8 cellular contexts compared by ENCODE assay signal in genomic region chr20:21235713-21236445, GRCh38.
DNase-seq lines count a peak whose midpoint lies in the region; ATAC-seq, FAIRE-seq and TF ChIP-seq lines count a peak whose summit lies in the region.

No MANE protein-coding gene starts in this region.

- H3K4me2 ChIP-seq in GM23338 (peak overlapping the region; percentile 55; the same call in 1 of the 2 replicates), K562 (ENCODE audit: insufficient read depth, low read length) (no peak overlapping the region)

- H3K9ac ChIP-seq in K562 (ENCODE audit: insufficient read depth in 1 of 2, low read depth in 2 of 2, low read length in 2 of 2) (no peak overlapping the region), iPS-18a (ENCODE audit: low read length) (no peak overlapping the region)

- H3K4me3 ChIP-seq in CD8-positive, alpha-beta T cell (ENCODE audit: low read depth, low read length) = no peak overlapping the region
- 0 out of 2 replicates have a peak overlapping the region, but pooled peaks have one; percentile 8 for H3K4me3 ChIP-seq in GM23338
- no peak overlapping the region for H3K4me3 ChIP-seq in K562
- H3K4me3 ChIP-seq in iPS-18a (ENCODE audit: low read length) = peak overlapping the region; percentile 14
- no peak overlapping the region for H3K4me3 ChIP-seq in spleen

- POLR2A ChIA-PET in CD8-positive, alpha-beta T cell (lab: Charles Lee) = interaction anchor here (0.9 to 1.7 kb wide), 2 partner anchors 268 to 270 kb away, joined by 3 to 7 read pairs; no protein-coding TSS in a partner anchor
- POLR2A ChIA-PET in K562 (lab: Yijun Ruan, JAX) = interaction anchor here (0.7 to 1.2 kb wide), 2 partner anchors 273 to 282 kb away, joined by 3 read pairs; no protein-coding TSS in a partner anchor

- H2AFZ ChIP-seq in GM23338 = no peak overlapping the region
- no peak overlapping the region for H2AFZ ChIP-seq in K562 (ENCODE audit: low read depth, low read length)

- no peak for TF ChIP-seq EP300 in K562 (IDR thresholded peaks at IDR 0.05; ENCODE audit: low read length)

- peaks cover 7% of the 10 kb centered on the region; the same call in 1 of the 2 replicates for H3F3A ChIP-seq in GM23338 (replicated peaks; ENCODE audit: low read depth)

- peaks cover 4% of the 10 kb centered on the region for H3K4me1 Mint-ChIP-seq in CD8-positive, alpha-beta T cell (ENCODE audit: low read depth)
- peaks cover 27% of the 10 kb centered on the region for H3K4me1 Mint-ChIP-seq in GM23338

- H3K4me3 Mint-ChIP-seq in CD8-positive, alpha-beta T cell = no peak overlapping the region
- H3K4me3 Mint-ChIP-seq in GM23338 = peak overlapping the region; percentile 60; the same call in 2 of the 3 replicates

- BruUV-seq in K562 (replicated peaks; lab: Mats Ljungman, UMichigan) = no TSS peak

- 4% methylated on average over 11 of the region's 11 CpGs for WGBS in K562 (ENCODE audit: insufficient coverage, low coverage, missing lambda C conversion rate)
- WGBS in spleen, 5 donors = 9 to 13% (median 12%) methylated on average over 11 of the region's 11 CpGs

- H3K4me1 ChIP-seq in CD8-positive, alpha-beta T cell (ENCODE audit: insufficient read depth, low read length) = no peaks in the 10 kb centered on the region
- H3K4me1 ChIP-seq in GM23338 (ENCODE audit: insufficient read depth) = peaks cover 38% of the 10 kb centered on the region
- H3K4me1 ChIP-seq in K562 (replicated peaks in 1 of 2; ENCODE audit: control insufficient read depth in 2 of 2, insufficient read depth in 2 of 2, low read length in 2 of 2) = no peaks in the 10 kb centered on the region
- H3K4me1 ChIP-seq in iPS-18a (ENCODE audit: control insufficient read depth, low read depth, low read length) = peaks cover 32% of the 10 kb centered on the region
- peaks cover 0 to 10% (median 6%) of the 10 kb centered on the region in 6 donors for H3K4me1 ChIP-seq in spleen

- intact Hi-C loops in CD8-positive, alpha-beta T cell (cut with DNase I, micrococcal nuclease) = loop anchor here (1.0 to 10.0 kb wide), 7 partner anchors 119 to 381 kb away; no protein-coding TSS in a partner anchor
- intact Hi-C loops in K562 (cut with micrococcal nuclease) (loop anchor here (1.0 to 10.0 kb wide), 2 partner anchors 181 to 269 kb away; no protein-coding TSS in a partner anchor), spleen (cut with DNase I; ENCODE audit: low total_unique reads) (loop anchor here (5.0 kb wide), 1 partner anchor 266 kb away; no protein-coding TSS in a partner anchor)

- TF ChIP-seq POLR2A in K562 (conservative IDR thresholded peaks at IDR 0.05) = no peak
- TF ChIP-seq POLR2A in spleen (IDR thresholded peaks at IDR 0.05) = no peak

- CTCF ChIA-PET in CD8-positive, alpha-beta T cell (lab: Charles Lee) = interaction anchor here (0.6 to 9.0 kb wide), 52 partner anchors 9 to 399 kb away, joined by 3 to 205 read pairs (median 4); no protein-coding TSS in a partner anchor
- CTCF ChIA-PET in K562 (lab: Yijun Ruan, JAX; ENCODE audit: low intra/inter-chr PET ratio) = interaction anchor here (0.6 to 4.2 kb wide), 4 partner anchors 269 to 463 kb away, joined by 3 to 87 read pairs (median 6); no protein-coding TSS in a partner anchor

- peaks cover 49% of the 10 kb centered on the region for H3K36me3 Mint-ChIP-seq in CD8-positive, alpha-beta T cell
- peaks cover 4% of the 10 kb centered on the region for H3K36me3 Mint-ChIP-seq in GM23338 (ENCODE audit: low read depth)

- H3K27me3 ChIP-seq in CD8-positive, alpha-beta T cell (ENCODE audit: insufficient read depth, low read length) = no peaks in the 10 kb centered on the region
- H3K27me3 ChIP-seq in GM23338 (ENCODE audit: insufficient read depth) (no peaks in the 10 kb centered on the region), K562 (ENCODE audit: control insufficient read depth in 2 of 2, insufficient read depth in 2 of 2, low read length in 2 of 2) (no peaks in the 10 kb centered on the region), iPS-18a (ENCODE audit: control insufficient read depth, insufficient read depth, low read length) (no peaks in the 10 kb centered on the region), spleen (replicated peaks in 1 of 7) (no peaks in the 10 kb centered on the region)

- no peaks in the 10 kb centered on the region for H3K27me3 Mint-ChIP-seq in CD8-positive, alpha-beta T cell (ENCODE audit: low read depth)
- peaks cover 5% of the 10 kb centered on the region for H3K27me3 Mint-ChIP-seq in GM23338 (ENCODE audit: insufficient read depth, low read depth, poor library complexity)

- peak; percentile 68 for ATAC-seq in CD8-positive, alpha-beta T cell
- ATAC-seq in GM23338 (peak; percentile 81), K562 (peak; percentile 46; the same call in 2 of the 3 replicates), GM19452 (IDR thresholded peaks at IDR 0.05; ENCODE audit: unreplicated experiment) (no peak)

- H3K79me2 ChIP-seq in GM23338 (replicated peaks; ENCODE audit: insufficient read depth) = no peaks in the 10 kb centered on the region
- H3K79me2 ChIP-seq in K562 (ENCODE audit: control insufficient read depth, insufficient read depth, low read length) = no peaks in the 10 kb centered on the region

- H3K9me1 ChIP-seq in K562 (ENCODE audit: control insufficient read depth, insufficient read depth, low read length) = no peaks in the 10 kb centered on the region

- TF ChIP-seq RAD21 in K562 (CRISPR knock-in tag; conservative IDR thresholded peaks at IDR 0.05 in 1 of 2, IDR thresholded peaks at IDR 0.05 in 1 of 2) = peak; percentile 62 to 67

- no peaks in the 10 kb centered on the region for H3K9me3 ChIP-seq in CD8-positive, alpha-beta T cell (ENCODE audit: low read length)
- H3K9me3 ChIP-seq in K562 (replicated peaks; ENCODE audit: control insufficient read depth, insufficient read depth, low read depth, low read length) (no peaks in the 10 kb centered on the region), iPS-18a (ENCODE audit: control insufficient read depth, low read depth, low read length) (no peaks in the 10 kb centered on the region), spleen (no peaks in the 10 kb centered on the region)

- peak; percentile 69 for FAIRE-seq in TTC549 (lab: Jason Lieb, UNC)
- FAIRE-seq in K562 (lab: Jason Lieb, UNC) = peak; percentile 76

- in situ Hi-C loops in K562 (cut with MboI) = loop anchor here (5.0 kb wide), 1 partner anchor 266 kb away; no protein-coding TSS in a partner anchor

- no peaks in the 10 kb centered on the region for H3K9me2 ChIP-seq in GM23338 (ENCODE audit: insufficient read depth)

- no peak overlapping the region for H3K27ac ChIP-seq in CD8-positive, alpha-beta T cell (ENCODE audit: low read depth, low read length)
- H3K27ac ChIP-seq in GM23338 (ENCODE audit: low read depth) (peak overlapping the region; percentile 43; the same call in 1 of the 2 replicates), K562 (ENCODE audit: extremely low read depth, low read depth, low read length) (no peak overlapping the region), iPS-18a (ENCODE audit: low read length) (no peak overlapping the region), spleen (no peak overlapping the region)

- no peaks in the 10 kb centered on the region for H3K9me3 Mint-ChIP-seq in CD8-positive, alpha-beta T cell
- no peaks in the 10 kb centered on the region for H3K9me3 Mint-ChIP-seq in GM23338

- H3K27ac Mint-ChIP-seq in CD8-positive, alpha-beta T cell = no peak overlapping the region
- H3K27ac Mint-ChIP-seq in GM23338 = peak overlapping the region; percentile 75; the same call in 1 of the 2 replicates

- DNase-seq in CD8-positive, alpha-beta T cell = peak; percentile 18 to 67 (median 60)
- DNase-seq in GM23338 (ENCODE audit: low spot score) = peak; percentile 84
- peak; percentile 46 for DNase-seq in NCI-H2081 treated with DMSO at 0.1 percent for 48 hours (lab: John Stamatoyannopoulos, UW)
- peak; percentile 32 to 56 (median 46) for DNase-seq in K562 (ENCODE audit: extremely low read depth in 1 of 4, low spot score in 3 of 4)
- DNase-seq in spleen = peak; percentile 87

- H4K20me1 ChIP-seq in GM23338 (replicated peaks; ENCODE audit: insufficient read depth) (no peaks in the 10 kb centered on the region), K562 (replicated peaks; ENCODE audit: control insufficient read depth, insufficient read depth, low read length) (no peaks in the 10 kb centered on the region)

- no peaks in the 10 kb centered on the region for H3K36me3 ChIP-seq in CD8-positive, alpha-beta T cell (ENCODE audit: insufficient read depth, low read length)
- H3K36me3 ChIP-seq in GM23338 (ENCODE audit: insufficient read depth) (no peaks in the 10 kb centered on the region), K562 (ENCODE audit: control insufficient read depth, insufficient read depth, low read length) (no peaks in the 10 kb centered on the region), iPS-18a (ENCODE audit: control insufficient read depth, low read depth, low read length) (no peaks in the 10 kb centered on the region), spleen (peaks cover 0 to 41% (median 15%) of the 10 kb centered on the region in 6 donors)

- TF ChIP-seq CTCF in CD8-positive, alpha-beta T cell (IDR thresholded peaks at IDR 0.05) = peak; percentile 94
- peak; percentile 88 to 95 for TF ChIP-seq CTCF in GM23338 (conservative IDR thresholded peaks at IDR 0.05; ENCODE audit: low read depth in 2 of 2)
- TF ChIP-seq CTCF in K562 (IDR thresholded peaks at IDR 0.05 in 2 of 3, conservative IDR thresholded peaks at IDR 0.05 in 1 of 3; ENCODE audit: insufficient read depth in 2 of 3, low read depth in 1 of 3, low read length in 3 of 3) = peak; percentile 70 to 80 (median 77)
- peak; percentile 57 to 91 (median 77) for TF ChIP-seq CTCF in spleen (IDR thresholded peaks at IDR 0.05 in 8 of 11, conservative IDR thresholded peaks at IDR 0.05 in 3 of 11)

TF ChIP-seq in GM23338, 12 proteins besides CTCF, POLR2A, EP300 and RAD21:
- TF ChIP-seq CREB1 (CRISPR knock-in tag; IDR thresholded peaks at IDR 0.05; ENCODE audit: low read depth) (0 out of 2 replicates have a peak, but pooled peaks have one; percentile 6), POLR2AphosphoS5 (IDR thresholded peaks at IDR 0.05; ENCODE audit: low read depth) (no peak)

TF ChIP-seq in K562, 482 proteins besides CTCF, POLR2A, EP300 and RAD21 (continues in another document):
- TF ChIP-seq NFRKB (IDR thresholded peaks at IDR 0.05; ENCODE audit: low read depth) (no peak), ZKSCAN8 (CRISPR knock-in tag; IDR thresholded peaks at IDR 0.05) (no peak), SNRNP70 (optimal IDR thresholded peaks at IDR 0.05; ENCODE audit: low read depth, low read length) (no peak)
- TF ChIP-seq, protein P1, sequence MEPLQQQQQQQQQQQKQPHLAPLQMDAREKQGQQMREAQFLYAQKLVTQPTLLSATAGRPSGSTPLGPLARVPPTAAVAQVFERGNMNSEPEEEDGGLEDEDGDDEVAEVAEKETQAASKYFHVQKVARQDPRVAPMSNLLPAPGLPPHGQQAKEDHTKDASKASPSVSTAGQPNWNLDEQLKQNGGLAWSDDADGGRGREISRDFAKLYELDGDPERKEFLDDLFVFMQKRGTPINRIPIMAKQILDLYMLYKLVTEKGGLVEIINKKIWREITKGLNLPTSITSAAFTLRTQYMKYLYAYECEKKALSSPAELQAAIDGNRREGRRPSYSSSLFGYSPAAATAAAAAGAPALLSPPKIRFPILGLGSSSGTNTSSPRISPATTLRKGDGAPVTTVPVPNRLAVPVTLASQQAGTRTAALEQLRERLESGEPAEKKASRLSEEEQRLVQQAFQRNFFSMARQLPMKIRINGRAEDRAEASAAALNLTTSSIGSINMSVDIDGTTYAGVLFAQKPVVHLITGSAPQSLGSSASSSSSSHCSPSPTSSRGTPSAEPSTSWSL (CRISPR knock-in tag; IDR thresholded peaks at IDR 0.05; ENCODE audit: borderline replicate concordance) = no peak

Comparison
In these comparisons a context has a peak if more than half of its experiments do, and no peak if none do; other contexts are left out.
1. H3K4me3 ChIP-seq: peak in GM23338 (single experiment) and iPS-18a (single experiment); none in CD8-positive, alpha-beta T cell (single experiment), K562 (single experiment) and spleen (0 of 8).
2. Peak in every context shown above with its lines, with median percentiles within 50 percentile points of each other: DNase-seq and CTCF ChIP-seq.